ENCODE assay signal across 12 cellular contexts in the genomic region with DNA sequence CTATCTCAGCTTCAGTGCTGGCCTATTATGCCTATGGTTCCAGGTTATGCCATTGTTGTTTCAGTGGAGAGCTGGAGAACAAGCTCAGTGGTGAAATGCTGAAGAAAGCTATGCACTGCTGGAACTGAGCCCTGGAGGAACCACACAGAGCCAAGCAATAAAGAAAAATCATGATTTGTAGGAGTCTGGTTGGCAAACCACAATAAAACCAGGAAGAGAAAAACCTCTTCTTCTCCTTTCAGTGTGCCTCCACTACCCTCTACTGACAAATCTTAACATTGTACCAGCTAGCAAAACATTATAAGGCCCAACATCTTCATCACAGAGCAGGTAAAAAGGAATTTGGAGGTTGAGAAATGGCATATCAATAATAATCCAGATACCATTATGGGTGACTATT. TPM values are rescaled to one million over a fixed set of nuclear protein-coding genes. Genes with fewer than 3 reads are reported as not detected.
DNase-seq lines count a peak whose midpoint lies in the region; ATAC-seq, FAIRE-seq and TF ChIP-seq lines count a peak whose summit lies in the region.
"Had no signal": no experiment of that assay in that cellular context is flagged by ENCODE, and none has a peak within 500 bp of the region (broad histone marks: within the 10 kb centered on the region; RNA-seq: fewer than 3 reads in every experiment).

No MANE protein-coding gene starts in this region.

- POLR2A ChIA-PET in AG04449 (lab: Yijun Ruan, JAX) (no interaction called here), HEK293 (lab: Yijun Ruan, JAX) (no interaction called here)

- H3K4me1 ChIP-seq in HEK293 (ENCODE audit: control insufficient read depth, insufficient read depth, low read length), result no peaks in the 10 kb centered on the region
- H3K4me1 ChIP-seq: spleen had no signal

- peak; percentile 24 for DNase-seq in AG04449 (ENCODE audit: low read depth, low spot score)
- peak; percentile 37 for DNase-seq in astrocyte of the cerebellum (ENCODE audit: low read depth)
- no peak for DNase-seq in kidney epithelial cell (ENCODE audit: low read depth)
- no peak for DNase-seq in NCI-H2171 (lab: John Stamatoyannopoulos, UW)
- no peak for DNase-seq in stimulated activated naive CD4-positive, alpha-beta T cell (lab: John Stamatoyannopoulos, UW)
- no peak for DNase-seq in GM12891 (ENCODE audit: insufficient read length, low spot score)
- DNase-seq: CD8-positive, alpha-beta T cell; Kasumi-1; spleen had no signal

- no peaks in the 10 kb centered on the region for H3K27me3 ChIP-seq in kidney epithelial cell (ENCODE audit: control insufficient read depth, insufficient read depth, low read length)

- no peaks in the 10 kb centered on the region for H3K9me3 ChIP-seq in HEK293 (ENCODE audit: control insufficient read depth, insufficient read depth, low read depth, low read length)
- H3K9me3 ChIP-seq: spleen had no signal

- H3K4me3 ChIP-seq in AG04449 (ENCODE audit: low read depth, low read length) (no peak overlapping the region), HEK293 (ENCODE audit: low read depth, low read length) (no peak overlapping the region), astrocyte of the cerebellum (ENCODE audit: low read depth, low read length) (no peak overlapping the region), kidney epithelial cell (ENCODE audit: low read depth, low read length) (no peak overlapping the region)
- H3K4me3 ChIP-seq: spleen had no signal

- H3K36me3 ChIP-seq in HEK293 (ENCODE audit: control insufficient read depth in 2 of 2, insufficient read depth in 1 of 2, low read length in 2 of 2) (no peaks in the 10 kb centered on the region), kidney epithelial cell (ENCODE audit: control insufficient read depth, insufficient read depth, low read length) (no peaks in the 10 kb centered on the region)
- H3K36me3 ChIP-seq: spleen had no signal

- CTCF ChIA-PET in AG04449 (lab: Yijun Ruan, JAX) (interaction anchor here (0.9 to 3.9 kb wide), 7 partner anchors 18 to 231 kb away, joined by 3 to 58 read pairs (median 6); partner anchors contain the start of gene OR51D1), HEK293 (lab: Yijun Ruan, JAX) (interaction anchor here (0.9 to 2.9 kb wide), 6 partner anchors 188 to 645 kb away, joined by 3 to 22 read pairs (median 4); partner anchors contain the start of gene OR51D1)

- in situ Hi-C loops in astrocyte of the cerebellum (cut with HindIII; ENCODE audit: low sequenced_read_pairs), result no loop called here

- TF ChIP-seq POLR2A in GM12891 (IDR thresholded peaks at IDR 0.05; ENCODE audit: low read depth, low read length), result no peak

- no peak for FAIRE-seq in GM12891 (lab: Jason Lieb, UNC)
- FAIRE-seq: colon had no signal

- no peak for ATAC-seq in GM18873 (IDR thresholded peaks at IDR 0.05; ENCODE audit: low FRiP score, unreplicated experiment)
- ATAC-seq: CD8-positive, alpha-beta T cell had no signal

- peak; percentile 19 for TF ChIP-seq CTCF in AG04449 (IDR thresholded peaks at IDR 0.05; ENCODE audit: insufficient read depth, low read length, missing control alignments)
- TF ChIP-seq CTCF in HEK293 (tag by site-specific recombination; IDR thresholded peaks at IDR 0.05), result no peak
- TF ChIP-seq CTCF in astrocyte of the cerebellum (IDR thresholded peaks at IDR 0.05; ENCODE audit: low read depth, low read length, missing control alignments), result no peak
- peak; percentile 9 for TF ChIP-seq CTCF in kidney epithelial cell (IDR thresholded peaks at IDR 0.05; ENCODE audit: insufficient read depth, low read length, poor library complexity, severe bottlenecking)

- H3K27ac ChIP-seq in HEK293 (ENCODE audit: extremely low read depth, low read depth, low read length), result no peak overlapping the region
- H3K27ac ChIP-seq: spleen had no signal

TF ChIP-seq in HEK293, 187 proteins besides CTCF, POLR2A, EP300 and RAD21:
- TF ChIP-seq ZNF701 (tag by site-specific recombination; IDR thresholded peaks at IDR 0.05) (no peak), ZNF654 (tag by site-specific recombination; IDR thresholded peaks at IDR 0.05; ENCODE audit: low read depth) (peak; percentile 51)

TF ChIP-seq in GM12891, 5 proteins besides CTCF, POLR2A, EP300 and RAD21:
- no peak for TF ChIP-seq POLR2AphosphoS5 (IDR thresholded peaks at IDR 0.05; ENCODE audit: low read depth, low read length)
- TF ChIP-seq PAX5 (IDR thresholded peaks at IDR 0.05; ENCODE audit: insufficient read depth, low read length, severe bottlenecking), result no peak
- no peak for TF ChIP-seq TAF1 (IDR thresholded peaks at IDR 0.05; ENCODE audit: low read depth, low read length)
- TF ChIP-seq SPI1 (IDR thresholded peaks at IDR 0.05; ENCODE audit: low read depth, low read length), result no peak
- TF ChIP-seq POU2F2 (IDR thresholded peaks at IDR 0.05; ENCODE audit: low read depth, low read length), result no peak

RNA-seq across cellular contexts. Expression of gene OR51F2, which starts 5.3 kb away (rescaled TPM):
- total RNA-seq in kidney epithelial cell, result not detected in 2 replicates
- not detected for polyA plus RNA-seq in GM12891 (2012; ENCODE audit: low read depth, missing spikeins)
- total RNA-seq: CD8-positive, alpha-beta T cell; spleen had no signal
- polyA plus RNA-seq: spleen had no signal

RNA-seq across cellular contexts. Expression of gene OR52R1, which starts 22.2 kb away (rescaled TPM):
- not detected in 2 replicates for total RNA-seq in kidney epithelial cell
- not detected for polyA plus RNA-seq in GM12891 (2012; ENCODE audit: low read depth, missing spikeins)
- total RNA-seq: CD8-positive, alpha-beta T cell; spleen had no signal
- polyA plus RNA-seq: spleen had no signal

RNA-seq across cellular contexts. Expression of gene OR51S1, which starts 22.6 kb away (rescaled TPM):
- not detected in 2 replicates for total RNA-seq in kidney epithelial cell
- not detected for polyA plus RNA-seq in GM12891 (2012; ENCODE audit: low read depth, missing spikeins)
- total RNA-seq: CD8-positive, alpha-beta T cell; spleen had no signal
- polyA plus RNA-seq: spleen had no signal

RNA-seq across cellular contexts. Expression of gene OR51T1, which starts 55.3 kb away (rescaled TPM):
- total RNA-seq in kidney epithelial cell, result not detected in 2 replicates
- polyA plus RNA-seq in GM12891 (2012; ENCODE audit: low read depth, missing spikeins), result not detected
- total RNA-seq: CD8-positive, alpha-beta T cell; spleen had no signal
- polyA plus RNA-seq: spleen had no signal

RNA-seq across cellular contexts. Expression of gene OR51F1, which starts 56.7 kb away (rescaled TPM):
- not detected in 2 replicates for total RNA-seq in kidney epithelial cell
- polyA plus RNA-seq in GM12891 (2012; ENCODE audit: low read depth, missing spikeins), result not detected
- total RNA-seq: CD8-positive, alpha-beta T cell; spleen had no signal
- polyA plus RNA-seq: spleen had no signal

Comparison
In these comparisons a context has a peak if more than half of its experiments do, and no peak if none do; other contexts are left out.
1. DNase-seq: peak in AG04449 (single experiment) and astrocyte of the cerebellum (single experiment); none in kidney epithelial cell (single experiment), NCI-H2171 (single experiment), stimulated activated naive CD4-positive, alpha-beta T cell (0 of 6) and GM12891 (single experiment).
2. CTCF ChIP-seq: peak in AG04449 (single experiment) and kidney epithelial cell (single experiment); none in HEK293 (single experiment) and astrocyte of the cerebellum (single experiment).